Comparison of ENCODE assay signal across 5 cellular contexts in the genomic region with DNA sequence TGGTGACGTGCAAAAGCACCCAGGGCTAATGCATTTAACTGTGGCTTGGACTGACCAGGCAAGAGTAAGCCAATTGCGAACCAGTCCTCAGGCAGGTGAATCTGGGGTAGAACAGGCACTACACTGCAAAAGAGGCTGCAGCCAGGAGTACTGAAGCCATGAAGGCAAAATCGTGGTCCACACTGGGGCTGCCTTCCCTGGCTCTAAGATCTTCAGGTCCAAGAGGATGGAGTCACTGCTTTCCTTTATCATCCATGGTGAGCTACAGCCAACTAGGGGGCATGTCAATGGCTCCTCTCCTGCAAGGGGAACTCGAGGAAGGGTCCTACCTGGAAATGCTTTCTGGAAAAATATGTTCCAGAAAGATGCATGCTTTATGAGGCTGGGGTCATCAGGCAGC.
"Had no signal": no experiment of that assay in that cellular context is flagged by ENCODE, and none has a peak within 500 bp of the region (broad histone marks: within the 10 kb centered on the region; RNA-seq: fewer than 3 reads in every experiment).

No MANE protein-coding gene starts in this region.

- H2AFZ ChIP-seq: GM23338 had no signal

- H3K36me3 Mint-ChIP-seq: IgD-negative memory B cell had no signal

- H3K9me3 Mint-ChIP-seq: H9 had no signal

- H3K27ac Mint-ChIP-seq: GM23338, H9, IgD-negative memory B cell had no signal

- DNase-seq: H9, HCEC 1CT, KBM-7 had no signal

- H3K4me2 ChIP-seq: GM23338 had no signal

- H3K4me3 Mint-ChIP-seq: GM23338, H9, IgD-negative memory B cell had no signal

- H3K4me1 Mint-ChIP-seq: GM23338, H9, IgD-negative memory B cell had no signal

- H3K4me3 ChIP-seq: GM23338 had no signal

- ATAC-seq: GM23338 had no signal
